12 cellular contexts compared by ENCODE assay signal in the genomic region with DNA sequence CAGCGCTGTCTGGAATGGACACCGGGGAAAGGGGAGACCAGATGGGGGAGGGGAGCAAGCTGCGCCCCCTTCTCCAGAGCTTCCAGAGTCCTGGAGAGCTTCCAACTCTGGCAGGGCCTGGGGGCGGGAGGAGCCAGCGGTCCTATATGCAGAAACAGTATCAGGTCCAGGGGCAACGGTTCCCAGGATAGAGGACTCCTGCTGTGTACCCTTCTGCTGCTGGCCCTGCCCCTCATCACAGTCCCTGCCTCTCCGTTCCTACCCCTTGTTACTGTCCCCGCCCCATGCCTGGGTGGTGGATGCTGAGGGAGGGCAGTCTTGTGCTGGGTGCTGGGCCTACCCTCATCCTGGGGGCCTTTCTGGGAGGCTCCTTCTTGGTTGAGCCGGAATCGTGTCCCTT.
"Had no signal": no experiment of that assay in that cellular context is flagged by ENCODE, and none has a peak within 500 bp of the region (broad histone marks: within the 10 kb centered on the region; RNA-seq: fewer than 3 reads in every experiment).

No MANE protein-coding gene starts in this region.

- H3K36me3 ChIP-seq: neutrophil, tibial nerve, uterus had no signal

- H3K27me3 ChIP-seq: uterus had no signal

- H3K27me3 Mint-ChIP-seq: activated CD4-positive, alpha-beta T cell treated with anti-CD3 and anti-CD28 coated beads, Interleukin-2, amount 10 ng/mL, durations not matched to agents 7 days and 5 days; activated naive CD8-positive, alpha-beta T cell treated with anti-CD3 and anti-CD28 coated beads, Interleukin-2, amount 10 ng/mL, durations not matched to agents 7 days and 5 days had no signal

- H3K27ac Mint-ChIP-seq: activated CD4-positive, alpha-beta T cell treated with anti-CD3 and anti-CD28 coated beads, Interleukin-2, amount 10 ng/mL, durations not matched to agents 7 days and 5 days; activated naive CD8-positive, alpha-beta T cell treated with anti-CD3 and anti-CD28 coated beads, Interleukin-2, amount 10 ng/mL, durations not matched to agents 7 days and 5 days; endodermal cell; naive B cell had no signal

- H3K27ac ChIP-seq: neutrophil, tibial nerve, uterus had no signal

- H3K4me1 ChIP-seq: tibial nerve, uterus had no signal

- H3K9me3 ChIP-seq: neutrophil, uterus had no signal

- ATAC-seq: left lobe of liver had no signal

- H3K4me3 Mint-ChIP-seq: activated CD4-positive, alpha-beta T cell treated with anti-CD3 and anti-CD28 coated beads, Interleukin-2, amount 10 ng/mL, durations not matched to agents 7 days and 5 days; activated naive CD8-positive, alpha-beta T cell treated with anti-CD3 and anti-CD28 coated beads, Interleukin-2, amount 10 ng/mL, durations not matched to agents 7 days and 5 days; endodermal cell; naive B cell had no signal

- H3K4me1 Mint-ChIP-seq: activated CD4-positive, alpha-beta T cell treated with anti-CD3 and anti-CD28 coated beads, Interleukin-2, amount 10 ng/mL, durations not matched to agents 7 days and 5 days; activated naive CD8-positive, alpha-beta T cell treated with anti-CD3 and anti-CD28 coated beads, Interleukin-2, amount 10 ng/mL, durations not matched to agents 7 days and 5 days; endodermal cell had no signal

- DNase-seq: activated CD4-positive, alpha-beta T cell treated with anti-CD3 and anti-CD28 coated beads, Interleukin-2, amount 10 ng/mL, durations not matched to agents 7 days and 5 days; activated CD8-positive, alpha-beta memory T cell treated with anti-CD3 and anti-CD28 coated beads, Interleukin-2, amount 50 U/mL, for 48 hours; activated naive CD8-positive, alpha-beta T cell treated with anti-CD3 and anti-CD28 coated beads, Interleukin-2, amount 10 ng/mL, durations not matched to agents 7 days and 5 days; endodermal cell; islet precursor cell; naive B cell; stimulated activated CD4-positive, alpha-beta T cell treated with anti-CD3 and anti-CD28 coated beads, Interleukin-2, amount 100 ng/mL, for 48 hours; stimulated activated naive CD4-positive, alpha-beta T cell; uterus had no signal

- H3K4me3 ChIP-seq: tibial nerve, uterus had no signal
